Comparison of ENCODE assay signal across 11 cellular contexts in genomic region chrX:103235608-103236007, GRCh38. TPM values are rescaled to one million over a fixed set of nuclear protein-coding genes. Genes with fewer than 3 reads are reported as not detected.
"Had no signal": no experiment of that assay in that cellular context is flagged by ENCODE, and none has a peak within 500 bp of the region (broad histone marks: within the 10 kb centered on the region; RNA-seq: fewer than 3 reads in every experiment).

No MANE protein-coding gene starts in this region.

RNA-seq across cellular contexts. Expression of gene BEX4, which starts 20.7 kb away (rescaled TPM):
- total RNA-seq: HepG2, HT1080, OCI-LY7 had no signal
- polyA plus RNA-seq: HepG2 had no signal

RNA-seq across cellular contexts. Expression of gene TCEAL5, which starts 40.9 kb away (rescaled TPM):
- total RNA-seq: HepG2; HT1080; IMR-90; LHCN-M2; OCI-LY7; PC-9; Peyer's patch; Right ventricle myocardium inferior; RPMI7951; SJCRH30; T-helper 1 cell treated with Interleukin-12 subunit alpha and Interleukin-12 subunit beta and Interleukin-4 antibody, amounts not matched to agents 30 ng/mL and 1 ng/mL, for 36 hours had no signal
- polyA plus RNA-seq: HepG2, IMR-90 had no signal
